Comparison of ENCODE assay signal across 8 cellular contexts in the genomic region with DNA sequence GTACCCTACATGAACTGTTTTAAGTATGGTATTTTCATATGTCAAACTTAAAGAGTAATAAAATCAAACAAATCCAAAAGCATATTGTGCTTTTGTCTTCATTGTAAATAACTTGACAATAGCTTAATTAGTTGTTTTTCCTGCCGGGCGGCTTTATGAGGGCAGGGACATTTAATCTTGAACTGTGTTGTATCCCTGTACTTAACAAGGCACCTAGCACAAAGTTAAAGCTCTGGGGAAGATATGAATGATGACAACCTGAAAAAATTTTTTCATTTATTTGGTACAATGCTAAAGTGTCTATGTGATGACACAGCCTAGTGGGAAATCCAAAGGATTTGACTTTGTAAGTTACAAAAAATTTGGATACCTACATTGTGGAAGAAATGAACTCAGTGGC. TPM values are rescaled to one million over a fixed set of nuclear protein-coding genes. Genes with fewer than 3 reads are reported as not detected.
DNase-seq lines count a peak whose midpoint lies in the region; ATAC-seq and TF ChIP-seq lines count a peak whose summit lies in the region.

No MANE protein-coding gene starts in this region.

- H2AFZ ChIP-seq in Loucy (ENCODE audit: low read length) (peak overlapping the region; percentile 98), neural progenitor cell (replicated peaks) (peak overlapping the region; percentile 93)

- DNase-seq in dorsolateral prefrontal cortex (no peak), neural progenitor cell (ENCODE audit: low spot score) (no peak), AG08396 (ENCODE audit: low spot score) (no peak)
- no peak for DNase-seq in stimulated activated CD4-positive, alpha-beta T cell treated with anti-CD3 and anti-CD28 coated beads, Interleukin-2, amount 100 ng/mL, for 24 hours

- H3K4me3 ChIP-seq in BLaER1 treated with 17β-estradiol and CSF1 and Interleukin-3, amounts not matched to agents 10 nM and 100 nM, result peak overlapping the region; percentile 79 to 96 (median 89)
- H3K4me3 ChIP-seq in Loucy (ENCODE audit: low read length, poor library complexity, severe bottlenecking) (peak overlapping the region; percentile 92), dorsolateral prefrontal cortex (peak overlapping the region; percentile 62 to 99 (median 91)), neural progenitor cell (peak overlapping the region; percentile 97)

- H3K4me3 Mint-ChIP-seq in neural progenitor cell, result peak overlapping the region; percentile 99

- H4K20me1 ChIP-seq in BLaER1 treated with 17β-estradiol and CSF1 and Interleukin-3, amounts not matched to agents 10 nM and 100 nM, result peaks cover 0 to 8% (median 0%) of the 10 kb centered on the region in 11 experiments; a peak in 2 of 22 replicates
- H4K20me1 ChIP-seq in Loucy (ENCODE audit: insufficient read depth, low read length, poor library complexity, severe bottlenecking) (peaks cover 20% of the 10 kb centered on the region), neural progenitor cell (ENCODE audit: low read depth) (peaks cover 4% of the 10 kb centered on the region)

- H3K79me2 ChIP-seq in Loucy (ENCODE audit: insufficient read depth, low read length) (peaks cover 38% of the 10 kb centered on the region), neural progenitor cell (ENCODE audit: low read depth) (peaks cover 41% of the 10 kb centered on the region)

- no peaks in the 10 kb centered on the region for H3K9me2 ChIP-seq in Loucy (replicated peaks; ENCODE audit: low read depth, low read length)

- TF ChIP-seq CTCF in Loucy (conservative IDR thresholded peaks at IDR 0.05; ENCODE audit: low read length), result no peak
- TF ChIP-seq CTCF in dorsolateral prefrontal cortex (IDR thresholded peaks at IDR 0.05 in 54 of 56, conservative IDR thresholded peaks at IDR 0.05 in 2 of 56; ENCODE audit: low read depth in 1 of 56, partially characterized antibody in 56 of 56), result no peak
- no peak for TF ChIP-seq CTCF in neural progenitor cell (IDR thresholded peaks at IDR 0.05)

- intact Hi-C loops in dorsolateral prefrontal cortex (cut with DNase I), result no loop called here

- H3F3A ChIP-seq in Loucy (ENCODE audit: low read depth), result 0 out of 2 replicates have a peak, but pooled peaks cover 3% of the 10 kb centered on the region
- H3F3A ChIP-seq in neural progenitor cell (ENCODE audit: low read depth), result no peaks in the 10 kb centered on the region

- peaks cover 1% of the 10 kb centered on the region for H3K27me3 Mint-ChIP-seq in neural progenitor cell (ENCODE audit: insufficient read depth, low read depth)

- peak overlapping the region; percentile 38 to 94 (median 84); a peak in 21 of 22 replicates for H3K4me2 ChIP-seq in BLaER1 treated with 17β-estradiol and CSF1 and Interleukin-3, amounts not matched to agents 10 nM and 100 nM
- H3K4me2 ChIP-seq in Loucy (ENCODE audit: low read depth, low read length, poor library complexity, severe bottlenecking), result peak overlapping the region; percentile 91
- H3K4me2 ChIP-seq in neural progenitor cell, result peak overlapping the region; percentile 88

- H3K36me3 ChIP-seq in BLaER1 treated with 17β-estradiol and CSF1 and Interleukin-3, amounts not matched to agents 10 nM and 100 nM, result no peaks in the 10 kb centered on the region
- H3K36me3 ChIP-seq in Loucy (ENCODE audit: insufficient read depth, low read length) (no peaks in the 10 kb centered on the region), neural progenitor cell (no peaks in the 10 kb centered on the region)

- H3K9me3 ChIP-seq in BLaER1 treated with 17β-estradiol and CSF1 and Interleukin-3, amounts not matched to agents 10 nM and 100 nM (replicated peaks in 1 of 11), result no peaks in the 10 kb centered on the region
- H3K9me3 ChIP-seq in Loucy (ENCODE audit: insufficient read depth, low read depth, low read length) (no peaks in the 10 kb centered on the region), neural progenitor cell (ENCODE audit: low read depth) (no peaks in the 10 kb centered on the region)

- H3K36me3 Mint-ChIP-seq in neural progenitor cell, result no peaks in the 10 kb centered on the region

- H3K27ac ChIP-seq in BLaER1 treated with 17β-estradiol and CSF1 and Interleukin-3, amounts not matched to agents 10 nM and 100 nM, result peak overlapping the region in 6 of 11 experiments; percentile 77 to 86 (median 80); a peak in 7 of 22 replicates
- H3K27ac ChIP-seq in dorsolateral prefrontal cortex, result peak overlapping the region in 34 of 59 donors; percentile 10 to 95 (median 78)
- no peak overlapping the region for H3K27ac ChIP-seq in neural progenitor cell

- H3K9ac ChIP-seq in BLaER1 treated with 17β-estradiol and CSF1 and Interleukin-3, amounts not matched to agents 10 nM and 100 nM, result peak overlapping the region; percentile 80 to 91 (median 88); a peak in 13 of 22 replicates
- H3K9ac ChIP-seq in Loucy (ENCODE audit: low read depth, low read length, poor library complexity, severe bottlenecking) (peak overlapping the region; percentile 83), neural progenitor cell (no peak overlapping the region)

- ATAC-seq in HG03571 (IDR thresholded peaks at IDR 0.05; ENCODE audit: unreplicated experiment) (no peak), GM18517 (IDR thresholded peaks at IDR 0.05; ENCODE audit: unreplicated experiment) (no peak)

- no peaks in the 10 kb centered on the region for H3K9me3 Mint-ChIP-seq in neural progenitor cell

- peaks cover 11% of the 10 kb centered on the region for H3K4me1 Mint-ChIP-seq in neural progenitor cell

- no peak overlapping the region for H3K27ac Mint-ChIP-seq in neural progenitor cell

- no peaks in the 10 kb centered on the region for H3K27me3 ChIP-seq in BLaER1 treated with 17β-estradiol and CSF1 and Interleukin-3, amounts not matched to agents 10 nM and 100 nM
- no peaks in the 10 kb centered on the region for H3K27me3 ChIP-seq in Loucy (ENCODE audit: insufficient read depth, low read length, poor library complexity, severe bottlenecking)
- H3K27me3 ChIP-seq in dorsolateral prefrontal cortex, result no peaks in the 10 kb centered on the region
- no peaks in the 10 kb centered on the region for H3K27me3 ChIP-seq in neural progenitor cell

- peaks cover 7 to 23% (median 12%) of the 10 kb centered on the region in 10 experiments for H3K4me1 ChIP-seq in BLaER1 treated with 17β-estradiol and CSF1 and Interleukin-3, amounts not matched to agents 10 nM and 100 nM
- H3K4me1 ChIP-seq in Loucy (ENCODE audit: insufficient read depth, low read length, poor library complexity, severe bottlenecking) (peaks cover 31% of the 10 kb centered on the region), neural progenitor cell (peaks cover 8% of the 10 kb centered on the region)

RNA-seq across cellular contexts. Expression of gene HACE1, which starts 0.5 kb away (rescaled TPM):
- 10 to 100 TPM; 32.6 to 69.2 (median 49.5) TPM for total RNA-seq in dorsolateral prefrontal cortex
- total RNA-seq in neural progenitor cell (ENCODE audit: low replicate concordance), result 37.0 and 53.3 TPM in 2 replicates
